In genomic region chr14:102957222-102957621, GRCh38 we compare ENCODE assay signal across 15 cellular contexts. TPM values are rescaled to one million over a fixed set of nuclear protein-coding genes. Genes with fewer than 3 reads are reported as not detected.
DNase-seq lines count a peak whose midpoint lies in the region; TF ChIP-seq lines count a peak whose summit lies in the region.
"Had no signal": no experiment of that assay in that cellular context is flagged by ENCODE, and none has a peak within 500 bp of the region (broad histone marks: within the 10 kb centered on the region; RNA-seq: fewer than 3 reads in every experiment).

No MANE protein-coding gene starts in this region.

- DNase-seq in ELR (ENCODE audit: low read depth) (peak; percentile 28), SK-N-SH (peak; percentile 53), inferior parietal cortex (ENCODE audit: extremely low spot score) (peak; percentile 32), posterior cingulate gyrus (peak in 7 of 10 donors; percentile 33 to 90 (median 54)), germinal center (ENCODE audit: low spot score) (no peak), amniotic stem cell (lab: John Stamatoyannopoulos, UW) (no peak), AG08396 (ENCODE audit: low spot score) (no peak), sigmoid colon (no peak)
- DNase-seq: COR-L47, MV-4-11, NCI-H1417 treated with DMSO at 0.1 percent for 48 hours, NCI-H2029 treated with DMSO at 0.1 percent for 48 hours, NCI-H510A treated with DMSO at 0.1 percent for 48 hours, SHP77 had no signal

- H3F3A ChIP-seq in SK-N-SH (replicated peaks; ENCODE audit: insufficient read depth) = peaks cover 3% of the 10 kb centered on the region

- 85% methylated on average over 10 of the region's 10 CpGs for WGBS in SK-N-SH (ENCODE audit: low lambda C conversion rate)
- 96% methylated on average over 10 of the region's 10 CpGs for WGBS in sigmoid colon, 2 donors

- TF ChIP-seq EP300 in SK-N-SH (IDR thresholded peaks at IDR 0.05; ENCODE audit: borderline replicate concordance in 1 of 2, low read depth in 1 of 2, low read length in 1 of 2) (no peak), sigmoid colon (IDR thresholded peaks at IDR 0.05) (no peak)

- TF ChIP-seq POLR2A in sigmoid colon (IDR thresholded peaks at IDR 0.05) = no peak

- H3K4me3 ChIP-seq in SK-N-SH (ENCODE audit: low read depth in 2 of 2, low read length in 1 of 2) (no peak overlapping the region), sigmoid colon (no peak overlapping the region)

- no peaks in the 10 kb centered on the region for H3K79me2 ChIP-seq in SK-N-SH (ENCODE audit: insufficient read depth)

- H3K27me3 ChIP-seq in SK-N-SH (ENCODE audit: insufficient read depth) (no peaks in the 10 kb centered on the region), sigmoid colon (no peaks in the 10 kb centered on the region)

- H3K9me2 ChIP-seq in SK-N-SH = no peaks in the 10 kb centered on the region

- H3K4me1 ChIP-seq in SK-N-SH (ENCODE audit: control insufficient read depth in 1 of 2, insufficient read depth in 2 of 2, low read depth in 1 of 2, low read length in 1 of 2) (peaks cover 0 to 18% of the 10 kb centered on the region in 2 experiments; a peak in 1 of 4 replicates), sigmoid colon (no peaks in the 10 kb centered on the region)

- H4K20me1 ChIP-seq in SK-N-SH (ENCODE audit: insufficient read depth) = no peaks in the 10 kb centered on the region

- TF ChIP-seq CTCF in SK-N-SH (IDR thresholded peaks at IDR 0.05) (no peak), sigmoid colon (IDR thresholded peaks at IDR 0.05) (no peak)

- POLR2A ChIA-PET in SK-N-SH (lab: Yijun Ruan, JAX) = no interaction called here

- H3K4me2 ChIP-seq in SK-N-SH = no peak overlapping the region

- no peak overlapping the region for H3K27ac ChIP-seq in SK-N-SH (ENCODE audit: low read depth in 2 of 2, low read length in 1 of 2)
- H3K27ac ChIP-seq in sigmoid colon = no peak overlapping the region

- H3K9me3 ChIP-seq in SK-N-SH (no peaks in the 10 kb centered on the region), sigmoid colon (no peaks in the 10 kb centered on the region)

- CTCF ChIA-PET in SK-N-SH (lab: Yijun Ruan, JAX) = interaction anchor here (1.0 to 1.2 kb wide), 2 partner anchors 12 to 262 kb away, joined by 3 to 5 read pairs; no protein-coding TSS in a partner anchor

- intact Hi-C loops in posterior cingulate gyrus (cut with DNase I) = no loop called here
- intact Hi-C loops in sigmoid colon (cut with DNase I) = no loop called here

- H3K36me3 ChIP-seq in SK-N-SH (replicated peaks in 1 of 2; ENCODE audit: control insufficient read depth in 1 of 2, insufficient read depth in 2 of 2, low read length in 1 of 2) (peaks cover 63 to 65% of the 10 kb centered on the region in 2 experiments), sigmoid colon (peaks cover 17 to 97% (median 69%) of the 10 kb centered on the region in 4 donors)

- no peak for TF ChIP-seq RAD21 in SK-N-SH (IDR thresholded peaks at IDR 0.05; ENCODE audit: low read length)

- no peak overlapping the region for H2AFZ ChIP-seq in SK-N-SH (ENCODE audit: low read depth)

- H3K9ac ChIP-seq in SK-N-SH = no peak overlapping the region

TF ChIP-seq in SK-N-SH, 30 proteins besides CTCF, POLR2A, EP300 and RAD21:
- TF ChIP-seq MAX (IDR thresholded peaks at IDR 0.05; ENCODE audit: low read depth) (no peak), GATA2 (CRISPR knock-in tag; IDR thresholded peaks at IDR 0.05) (peak; percentile 58)

RNA-seq across cellular contexts. Expression of gene AMN, which starts 34.8 kb away (rescaled TPM):
- polyA plus RNA-seq in SK-N-SH (2012; rRNA removed) = 0.03 TPM in 1 of 2 replicates, not detected in the other
- polyA plus RNA-seq in SK-N-SH (2012; cell fraction: cytosol; rRNA removed) = 0.01 TPM in 1 of 2 replicates, not detected in the other
- polyA plus RNA-seq in SK-N-SH (2012; cell fraction: nucleus; rRNA removed) = 0.21 and 0.25 TPM in 2 replicates
- total RNA-seq in sigmoid colon = not detected
- polyA plus RNA-seq in sigmoid colon = 10 to 100 TPM; 42.0 to 78.1 (median 43.0) TPM
- polyA plus RNA-seq: CD14-positive monocyte had no signal

Comparison
In these comparisons a context has a peak if more than half of its experiments do, and no peak if none do; other contexts are left out.
1. DNase-seq: peak in ELR (single experiment), SK-N-SH (single experiment), inferior parietal cortex (single experiment) and posterior cingulate gyrus (7 of 10); none in germinal center (single experiment), amniotic stem cell (single experiment), AG08396 (single experiment) and sigmoid colon (single experiment).
2. RNA of gene AMN, which starts 34.8 kb away (polyA plus RNA-seq): 42.0 to 78.1 TPM in sigmoid colon; 0.01 to 0.25 TPM in SK-N-SH; every median in the first group is over 10 times any median in the second.